26 cellular contexts compared by ENCODE assay signal in genomic region chr7:125830743-125831142, GRCh38.
"Had no signal": no experiment of that assay in that cellular context is flagged by ENCODE, and none has a peak within 500 bp of the region (broad histone marks: within the 10 kb centered on the region; RNA-seq: fewer than 3 reads in every experiment).

No MANE protein-coding gene starts in this region.

- H3K9me3 ChIP-seq: testis, thoracic aorta, thyroid gland, tibial nerve, transverse colon, upper lobe of right lung, uterus, vagina had no signal

- H3K27ac ChIP-seq: stomach, suprapubic skin, testis, thoracic aorta, thyroid gland, tibial artery, tibial nerve, transverse colon, upper lobe of left lung, upper lobe of right lung, uterus, vagina had no signal

- ATAC-seq: stimulated activated effector memory CD8-positive, alpha-beta T cell treated with anti-CD3 and anti-CD28 coated beads, Interleukin-12 subunit alpha, Interleukin-12 subunit beta, amount 100 ng/mL, for 72 hours; stimulated activated memory B cell treated with anti-CD40 and anti-IgM and Interleukin-4, amounts not matched to agents 10 μg/mL and 1 μg/mL and 100 μg/mL, for 72 hours; stimulated activated naive B cell treated with anti-CD40 and anti-IgM and Interleukin-4, amounts not matched to agents 10 μg/mL and 1 μg/mL and 100 μg/mL, for 72 hours; stimulated activated naive CD8-positive, alpha-beta T cell treated with anti-CD3 and anti-CD28 coated beads, Interleukin-15, amount 100 ng/mL, for 72 hours; stimulated activated naive CD8-positive, alpha-beta T cell treated with anti-CD3 and anti-CD28 coated beads, Interleukin-15, Interleukin-2, amounts not matched to agents 100 U/mL and 50 U/mL, for 24 hours; upper lobe of right lung had no signal

- DNase-seq: stimulated activated CD4-positive, alpha-beta T cell treated with anti-CD3 and anti-CD28 coated beads, Interleukin-2, amount 100 ng/mL, for 48 hours; stimulated activated CD4-positive, alpha-beta T cell treated with anti-CD3 and anti-CD28 coated beads, Interleukin-4, amount 100 ng/mL, for 1 hour; stimulated activated CD4-positive, alpha-beta T cell treated with anti-CD3 and anti-CD28 coated beads, Interleukin-4, amount 100 ng/mL, for 24 hours; stimulated activated CD4-positive, alpha-beta T cell treated with anti-CD3 and anti-CD28 coated beads, Interleukin-4, amount 100 ng/mL, for 4 hours; stimulated activated CD8-positive, alpha-beta memory T cell treated with anti-CD3 and anti-CD28 coated beads, Interleukin-4, amount 100 ng/mL, for 48 hours; stimulated activated naive B cell treated with anti-CD40 and anti-IgM and Interleukin-4, amounts not matched to agents 10 μg/mL and 1 μg/mL and 100 μg/mL, for 72 hours; stimulated activated naive CD4-positive, alpha-beta T cell; stimulated activated naive CD4-positive, alpha-beta T cell treated with Interleukin-2 at 50 U/mL for 16 hours; stimulated activated naive CD8-positive, alpha-beta T cell treated with anti-CD3 and anti-CD28 coated beads, Interleukin-15, amount 100 ng/mL, for 72 hours; stimulated activated naive CD8-positive, alpha-beta T cell treated with anti-CD3 and anti-CD28 coated beads, Interleukin-15, Interleukin-2, amounts not matched to agents 100 U/mL and 50 U/mL, for 24 hours; stomach; substantia nigra; testis; thyroid gland; tibial artery; transverse colon; trophoblast cell; upper lobe of left lung; upper lobe of right lung; uterus had no signal

- H3K36me3 ChIP-seq: stomach, suprapubic skin, thoracic aorta, thyroid gland, tibial artery, tibial nerve, transverse colon, upper lobe of left lung, upper lobe of right lung, uterus, vagina had no signal

- H3K27me3 ChIP-seq: stomach, suprapubic skin, testis, thyroid gland, tibial artery, tibial nerve, transverse colon, upper lobe of left lung, upper lobe of right lung, uterus, vagina had no signal

- H3K4me1 ChIP-seq: stomach, suprapubic skin, testis, thyroid gland, tibial artery, tibial nerve, transverse colon, upper lobe of left lung, upper lobe of right lung, uterus, vagina had no signal

- H3K4me3 ChIP-seq: stomach, suprapubic skin, testis, thoracic aorta, thyroid gland, tibial artery, tibial nerve, transverse colon, upper lobe of left lung, upper lobe of right lung, uterus, vagina had no signal
